1 cellular context compared by ENCODE assay signal in the genomic region with DNA sequence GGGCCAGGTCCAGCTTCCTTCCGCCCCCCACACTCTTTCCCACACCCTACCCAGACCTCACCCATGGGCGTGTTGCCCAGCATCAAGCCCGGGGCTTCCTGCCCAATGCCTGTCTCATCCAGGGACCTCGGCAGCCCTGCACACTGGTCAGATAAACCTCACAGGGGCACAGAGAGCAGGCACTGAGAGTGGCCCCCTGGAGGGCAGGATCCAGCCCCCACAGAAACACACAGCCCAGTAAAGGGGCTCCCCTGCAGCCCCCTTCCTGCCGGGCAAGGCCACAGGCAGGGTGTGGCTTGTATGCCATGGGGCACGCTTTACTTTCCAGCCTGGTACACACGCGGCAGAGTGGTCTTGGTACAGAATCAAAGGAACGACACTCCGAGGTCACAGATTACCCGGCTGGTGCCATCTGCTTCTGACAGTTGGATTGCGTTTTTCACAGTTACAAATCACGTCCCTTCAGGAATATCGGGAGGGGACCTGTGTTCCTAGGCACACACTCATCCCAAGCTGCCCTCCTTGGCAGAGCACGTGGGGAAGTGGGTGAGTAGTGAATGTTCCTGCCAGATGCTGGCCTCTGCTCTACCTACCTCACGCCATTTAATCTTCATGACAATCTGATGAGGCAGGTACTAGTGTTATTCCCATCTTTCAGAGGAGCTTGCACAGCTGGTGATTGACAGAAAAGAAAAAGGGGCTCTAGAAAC.
TF ChIP-seq lines count a peak whose summit lies in the region.

No MANE protein-coding gene starts in this region.

TF ChIP-seq in H1, 55 proteins besides CTCF, POLR2A, EP300 and RAD21 (continued from another document):
- TF ChIP-seq ZNF274 (IDR thresholded peaks at IDR 0.05; ENCODE audit: borderline replicate concordance, extremely low read depth, low read length): no peak
- TF ChIP-seq RBBP5 (IDR thresholded peaks at IDR 0.05; ENCODE audit: borderline replicate concordance, low read depth, low read length): no peak
- no peak for TF ChIP-seq POU5F1 (IDR thresholded peaks at IDR 0.05; ENCODE audit: low read depth, low read length)
- TF ChIP-seq, protein P1, sequence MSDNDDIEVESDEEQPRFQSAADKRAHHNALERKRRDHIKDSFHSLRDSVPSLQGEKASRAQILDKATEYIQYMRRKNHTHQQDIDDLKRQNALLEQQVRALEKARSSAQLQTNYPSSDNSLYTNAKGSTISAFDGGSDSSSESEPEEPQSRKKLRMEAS (IDR thresholded peaks at IDR 0.05): no peak
- no peak for TF ChIP-seq CBX5 (IDR thresholded peaks at IDR 0.05; ENCODE audit: low read depth, low read length)
- no peak for TF ChIP-seq CEBPB (IDR thresholded peaks at IDR 0.05; ENCODE audit: low read depth, low read length)
- TF ChIP-seq, protein P2, sequence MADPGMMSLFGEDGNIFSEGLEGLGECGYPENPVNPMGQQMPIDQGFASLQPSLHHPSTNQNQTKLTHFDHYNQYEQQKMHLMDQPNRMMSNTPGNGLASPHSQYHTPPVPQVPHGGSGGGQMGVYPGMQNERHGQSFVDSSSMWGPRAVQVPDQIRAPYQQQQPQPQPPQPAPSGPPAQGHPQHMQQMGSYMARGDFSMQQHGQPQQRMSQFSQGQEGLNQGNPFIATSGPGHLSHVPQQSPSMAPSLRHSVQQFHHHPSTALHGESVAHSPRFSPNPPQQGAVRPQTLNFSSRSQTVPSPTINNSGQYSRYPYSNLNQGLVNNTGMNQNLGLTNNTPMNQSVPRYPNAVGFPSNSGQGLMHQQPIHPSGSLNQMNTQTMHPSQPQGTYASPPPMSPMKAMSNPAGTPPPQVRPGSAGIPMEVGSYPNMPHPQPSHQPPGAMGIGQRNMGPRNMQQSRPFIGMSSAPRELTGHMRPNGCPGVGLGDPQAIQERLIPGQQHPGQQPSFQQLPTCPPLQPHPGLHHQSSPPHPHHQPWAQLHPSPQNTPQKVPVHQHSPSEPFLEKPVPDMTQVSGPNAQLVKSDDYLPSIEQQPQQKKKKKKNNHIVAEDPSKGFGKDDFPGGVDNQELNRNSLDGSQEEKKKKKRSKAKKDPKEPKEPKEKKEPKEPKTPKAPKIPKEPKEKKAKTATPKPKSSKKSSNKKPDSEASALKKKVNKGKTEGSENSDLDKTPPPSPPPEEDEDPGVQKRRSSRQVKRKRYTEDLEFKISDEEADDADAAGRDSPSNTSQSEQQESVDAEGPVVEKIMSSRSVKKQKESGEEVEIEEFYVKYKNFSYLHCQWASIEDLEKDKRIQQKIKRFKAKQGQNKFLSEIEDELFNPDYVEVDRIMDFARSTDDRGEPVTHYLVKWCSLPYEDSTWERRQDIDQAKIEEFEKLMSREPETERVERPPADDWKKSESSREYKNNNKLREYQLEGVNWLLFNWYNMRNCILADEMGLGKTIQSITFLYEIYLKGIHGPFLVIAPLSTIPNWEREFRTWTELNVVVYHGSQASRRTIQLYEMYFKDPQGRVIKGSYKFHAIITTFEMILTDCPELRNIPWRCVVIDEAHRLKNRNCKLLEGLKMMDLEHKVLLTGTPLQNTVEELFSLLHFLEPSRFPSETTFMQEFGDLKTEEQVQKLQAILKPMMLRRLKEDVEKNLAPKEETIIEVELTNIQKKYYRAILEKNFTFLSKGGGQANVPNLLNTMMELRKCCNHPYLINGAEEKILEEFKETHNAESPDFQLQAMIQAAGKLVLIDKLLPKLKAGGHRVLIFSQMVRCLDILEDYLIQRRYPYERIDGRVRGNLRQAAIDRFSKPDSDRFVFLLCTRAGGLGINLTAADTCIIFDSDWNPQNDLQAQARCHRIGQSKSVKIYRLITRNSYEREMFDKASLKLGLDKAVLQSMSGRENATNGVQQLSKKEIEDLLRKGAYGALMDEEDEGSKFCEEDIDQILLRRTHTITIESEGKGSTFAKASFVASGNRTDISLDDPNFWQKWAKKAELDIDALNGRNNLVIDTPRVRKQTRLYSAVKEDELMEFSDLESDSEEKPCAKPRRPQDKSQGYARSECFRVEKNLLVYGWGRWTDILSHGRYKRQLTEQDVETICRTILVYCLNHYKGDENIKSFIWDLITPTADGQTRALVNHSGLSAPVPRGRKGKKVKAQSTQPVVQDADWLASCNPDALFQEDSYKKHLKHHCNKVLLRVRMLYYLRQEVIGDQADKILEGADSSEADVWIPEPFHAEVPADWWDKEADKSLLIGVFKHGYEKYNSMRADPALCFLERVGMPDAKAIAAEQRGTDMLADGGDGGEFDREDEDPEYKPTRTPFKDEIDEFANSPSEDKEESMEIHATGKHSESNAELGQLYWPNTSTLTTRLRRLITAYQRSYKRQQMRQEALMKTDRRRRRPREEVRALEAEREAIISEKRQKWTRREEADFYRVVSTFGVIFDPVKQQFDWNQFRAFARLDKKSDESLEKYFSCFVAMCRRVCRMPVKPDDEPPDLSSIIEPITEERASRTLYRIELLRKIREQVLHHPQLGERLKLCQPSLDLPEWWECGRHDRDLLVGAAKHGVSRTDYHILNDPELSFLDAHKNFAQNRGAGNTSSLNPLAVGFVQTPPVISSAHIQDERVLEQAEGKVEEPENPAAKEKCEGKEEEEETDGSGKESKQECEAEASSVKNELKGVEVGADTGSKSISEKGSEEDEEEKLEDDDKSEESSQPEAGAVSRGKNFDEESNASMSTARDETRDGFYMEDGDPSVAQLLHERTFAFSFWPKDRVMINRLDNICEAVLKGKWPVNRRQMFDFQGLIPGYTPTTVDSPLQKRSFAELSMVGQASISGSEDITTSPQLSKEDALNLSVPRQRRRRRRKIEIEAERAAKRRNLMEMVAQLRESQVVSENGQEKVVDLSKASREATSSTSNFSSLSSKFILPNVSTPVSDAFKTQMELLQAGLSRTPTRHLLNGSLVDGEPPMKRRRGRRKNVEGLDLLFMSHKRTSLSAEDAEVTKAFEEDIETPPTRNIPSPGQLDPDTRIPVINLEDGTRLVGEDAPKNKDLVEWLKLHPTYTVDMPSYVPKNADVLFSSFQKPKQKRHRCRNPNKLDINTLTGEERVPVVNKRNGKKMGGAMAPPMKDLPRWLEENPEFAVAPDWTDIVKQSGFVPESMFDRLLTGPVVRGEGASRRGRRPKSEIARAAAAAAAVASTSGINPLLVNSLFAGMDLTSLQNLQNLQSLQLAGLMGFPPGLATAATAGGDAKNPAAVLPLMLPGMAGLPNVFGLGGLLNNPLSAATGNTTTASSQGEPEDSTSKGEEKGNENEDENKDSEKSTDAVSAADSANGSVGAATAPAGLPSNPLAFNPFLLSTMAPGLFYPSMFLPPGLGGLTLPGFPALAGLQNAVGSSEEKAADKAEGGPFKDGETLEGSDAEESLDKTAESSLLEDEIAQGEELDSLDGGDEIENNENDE (IDR thresholded peaks at IDR 0.05; ENCODE audit: insufficient replicate concordance, low read length): no peak
- TF ChIP-seq EZH2 (IDR thresholded peaks at IDR 0.05; ENCODE audit: low read depth, low read length, severe bottlenecking): no peak
- no peak for TF ChIP-seq YY1 (IDR thresholded peaks at IDR 0.05; ENCODE audit: low read depth, low read length)
- TF ChIP-seq TEAD4 (IDR thresholded peaks at IDR 0.05; ENCODE audit: low read depth, low read length): no peak
- TF ChIP-seq SP2 (IDR thresholded peaks at IDR 0.05; ENCODE audit: low read length): no peak
- no peak for TF ChIP-seq BCL11A (IDR thresholded peaks at IDR 0.05; ENCODE audit: low read depth in 2 of 2, low read length in 2 of 2)
- TF ChIP-seq SUZ12 (IDR thresholded peaks at IDR 0.05; ENCODE audit: low read length): no peak
- no peak for TF ChIP-seq CHD2 (IDR thresholded peaks at IDR 0.05; ENCODE audit: low read length)
- no peak for TF ChIP-seq JUN (IDR thresholded peaks at IDR 0.05; ENCODE audit: low read depth, low read length)
